ENCODE assay signal across 20 cellular contexts in genomic region chr22:33895444-33895843, GRCh38.
"Had no signal": no experiment of that assay in that cellular context is flagged by ENCODE, and none has a peak within 500 bp of the region (broad histone marks: within the 10 kb centered on the region; RNA-seq: fewer than 3 reads in every experiment).

No MANE protein-coding gene starts in this region.

- DNase-seq: activated CD4-positive, alpha-beta T cell treated with anti-CD3 and anti-CD28 coated beads for 1 hour; activated CD4-positive, alpha-beta T cell treated with anti-CD3 and anti-CD28 coated beads, Interleukin-2, amount 50 U/mL, for 1 hour; activated gamma-delta T cell treated with Interleukin-2 at 50 U/mL for 16 hours; activated T-cell treated with anti-CD3 and anti-CD28 coated beads, Interleukin-2, amount 50 U/mL, for 1 hour; anterior cingulate cortex; body of pancreas; erythroblast; foreskin fibroblast; left ventricle myocardium superior; mammary epithelial cell; stimulated activated CD4-positive, alpha-beta T cell treated with anti-CD3 and anti-CD28 coated beads, Interleukin-4, amount 100 ng/mL, for 24 hours; stimulated activated naive CD8-positive, alpha-beta T cell treated with anti-CD3 and anti-CD28 coated beads, Interleukin-15, Interleukin-2, amounts not matched to agents 100 U/mL and 50 U/mL, for 24 hours; substantia nigra; tibial artery had no signal

- H3K36me3 ChIP-seq: cardiac muscle cell, prostate gland, tibial artery had no signal

- FAIRE-seq: endometrium had no signal

- H3K9me3 ChIP-seq: body of pancreas, prostate gland, tibial artery had no signal

- H3K36me3 Mint-ChIP-seq: activated naive CD4-positive, alpha-beta T cell treated with anti-CD3 and anti-CD28 coated beads, Interleukin-2, amount 50 U/mL, for 24 hours; natural killer cell treated with Interleukin-12 subunit alpha and Interleukin-12 subunit beta and Interleukin-15 and Interleukin-18, amount 100 ng/mL, for 72 hours had no signal

- H2AFZ ChIP-seq: hepatocyte had no signal

- H3K4me3 Mint-ChIP-seq: activated naive CD4-positive, alpha-beta T cell treated with anti-CD3 and anti-CD28 coated beads, Interleukin-2, amount 50 U/mL, for 24 hours; natural killer cell treated with Interleukin-12 subunit alpha and Interleukin-12 subunit beta and Interleukin-15 and Interleukin-18, amount 100 ng/mL, for 72 hours had no signal

- H3K27me3 ChIP-seq: body of pancreas, cardiac muscle cell, hepatocyte, tibial artery had no signal

- ATAC-seq: body of pancreas; left ventricle myocardium superior; natural killer cell treated with Interleukin-12 subunit alpha and Interleukin-12 subunit beta and Interleukin-15 and Interleukin-18, amount 100 ng/mL, for 72 hours; stimulated activated naive CD8-positive, alpha-beta T cell treated with anti-CD3 and anti-CD28 coated beads, Interleukin-15, Interleukin-2, amounts not matched to agents 100 U/mL and 50 U/mL, for 24 hours had no signal

- H3K27ac ChIP-seq: cardiac muscle cell, prostate gland, tibial artery had no signal

- H3K4me2 ChIP-seq: hepatocyte had no signal

- H3K4me3 ChIP-seq: body of pancreas, cardiac muscle cell, hepatocyte, prostate gland, tibial artery had no signal

- H3K4me1 Mint-ChIP-seq: activated naive CD4-positive, alpha-beta T cell treated with anti-CD3 and anti-CD28 coated beads, Interleukin-2, amount 50 U/mL, for 24 hours had no signal

- H3K4me1 ChIP-seq: prostate gland had no signal

- H3K27ac Mint-ChIP-seq: activated naive CD4-positive, alpha-beta T cell treated with anti-CD3 and anti-CD28 coated beads, Interleukin-2, amount 50 U/mL, for 24 hours; natural killer cell treated with Interleukin-12 subunit alpha and Interleukin-12 subunit beta and Interleukin-15 and Interleukin-18, amount 100 ng/mL, for 72 hours had no signal

- H3K9me3 Mint-ChIP-seq: natural killer cell treated with Interleukin-12 subunit alpha and Interleukin-12 subunit beta and Interleukin-15 and Interleukin-18, amount 100 ng/mL, for 72 hours had no signal
